34 cellular contexts compared by ENCODE assay signal in the genomic region with DNA sequence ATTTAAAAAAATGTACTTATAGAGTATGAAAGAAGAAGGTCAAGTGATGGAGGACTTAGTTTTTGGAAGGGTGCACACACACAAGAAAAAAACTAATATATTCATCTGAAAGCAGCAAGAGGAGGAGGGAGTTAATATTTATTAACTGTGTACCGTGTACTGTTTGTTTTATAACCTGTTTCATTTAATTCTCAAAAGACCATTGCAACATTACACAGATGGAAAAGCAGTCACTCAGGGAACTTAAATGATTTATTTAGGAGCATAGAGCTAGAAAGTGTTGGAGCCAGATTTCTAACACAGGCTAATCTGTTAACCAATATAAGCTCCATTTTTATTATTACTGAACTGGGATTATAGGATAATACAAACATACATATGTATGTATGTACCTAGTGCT.
"Had no signal": no experiment of that assay in that cellular context is flagged by ENCODE, and none has a peak within 500 bp of the region (broad histone marks: within the 10 kb centered on the region; RNA-seq: fewer than 3 reads in every experiment).

No MANE protein-coding gene starts in this region.

- FAIRE-seq: astrocyte, bronchial epithelial cell, colon, endometrium, endothelial cell of umbilical vein had no signal

- H3K9me3 ChIP-seq: esophagus squamous epithelium had no signal

- ATAC-seq: activated T-cell treated with anti-CD3 and anti-CD28 coated beads, Interleukin-2, amount 50 U/mL, for 4 hours; activated T-helper 17 cell treated with anti-CD3 and anti-CD28 coated beads, Interleukin-2, amount 50 U/mL, for 72 hours; gastroesophageal sphincter; heart right ventricle; WTC11 had no signal

- H3K27ac Mint-ChIP-seq: activated CD4-positive, alpha-beta memory T cell treated with anti-CD3 and anti-CD28 coated beads, Interleukin-2, amount 10 ng/mL, durations not matched to agents 7 days and 5 days; activated CD4-positive, alpha-beta T cell treated with anti-CD3 and anti-CD28 coated beads, Interleukin-2, amount 10 ng/mL, durations not matched to agents 7 days and 5 days; activated T-helper 17 cell treated with anti-CD3 and anti-CD28 coated beads, Interleukin-2, amount 50 U/mL, for 72 hours; T-helper 1 cell treated with Interleukin-12 subunit alpha and Interleukin-12 subunit beta and Interleukin-4 antibody, amounts not matched to agents 30 μg/mL and 1 μg/mL, for 36 hours; T-helper 2 cell treated with Interferon-gamma antibody and Interleukin-4, amounts not matched to agents 5 μg/mL and 100 μg/mL, for 36 hours; WTC11 had no signal

- H3K9me3 Mint-ChIP-seq: activated T-helper 17 cell treated with anti-CD3 and anti-CD28 coated beads, Interleukin-2, amount 50 U/mL, for 72 hours had no signal

- H3K27me3 Mint-ChIP-seq: activated CD4-positive, alpha-beta memory T cell treated with anti-CD3 and anti-CD28 coated beads, Interleukin-2, amount 10 ng/mL, durations not matched to agents 7 days and 5 days; activated CD4-positive, alpha-beta T cell treated with anti-CD3 and anti-CD28 coated beads, Interleukin-2, amount 10 ng/mL, durations not matched to agents 7 days and 5 days; activated naive CD8-positive, alpha-beta T cell; activated T-helper 17 cell treated with anti-CD3 and anti-CD28 coated beads, Interleukin-2, amount 50 U/mL, for 72 hours had no signal

- H3K27ac ChIP-seq: brain microvascular endothelial cell, epithelial cell of prostate, esophagus squamous epithelium, gastroesophageal sphincter, heart right ventricle, hepatocyte had no signal

- H3K4me3 Mint-ChIP-seq: activated CD4-positive, alpha-beta memory T cell treated with anti-CD3 and anti-CD28 coated beads, Interleukin-2, amount 10 ng/mL, durations not matched to agents 7 days and 5 days; activated CD4-positive, alpha-beta T cell treated with anti-CD3 and anti-CD28 coated beads, Interleukin-2, amount 10 ng/mL, durations not matched to agents 7 days and 5 days; activated naive CD8-positive, alpha-beta T cell; activated T-cell treated with anti-CD3 and anti-CD28 coated beads, Interleukin-2, amount 50 U/mL, for 4 hours; activated T-helper 17 cell treated with anti-CD3 and anti-CD28 coated beads, Interleukin-2, amount 50 U/mL, for 72 hours; T-helper 1 cell treated with Interleukin-12 subunit alpha and Interleukin-12 subunit beta and Interleukin-4 antibody, amounts not matched to agents 30 μg/mL and 1 μg/mL, for 36 hours; T-helper 2 cell treated with Interferon-gamma antibody and Interleukin-4, amounts not matched to agents 5 μg/mL and 100 μg/mL, for 36 hours; WTC11 had no signal

- H3K4me1 Mint-ChIP-seq: activated CD4-positive, alpha-beta memory T cell treated with anti-CD3 and anti-CD28 coated beads, Interleukin-2, amount 10 ng/mL, durations not matched to agents 7 days and 5 days; WTC11 had no signal

- DNase-seq: activated CD4-positive, alpha-beta memory T cell treated with anti-CD3 and anti-CD28 coated beads, Interleukin-2, amount 10 ng/mL, durations not matched to agents 7 days and 5 days; activated CD4-positive, alpha-beta T cell treated with anti-CD3 and anti-CD28 coated beads for 1 hour; activated CD4-positive, alpha-beta T cell treated with anti-CD3 and anti-CD28 coated beads for 4 hours; activated CD4-positive, alpha-beta T cell treated with anti-CD3 and anti-CD28 coated beads, Interleukin-2, amount 10 ng/mL, durations not matched to agents 7 days and 5 days; activated CD4-positive, alpha-beta T cell treated with anti-CD3 and anti-CD28 coated beads, Interleukin-2, amount 50 U/mL, for 4 hours; activated CD8-positive, alpha-beta memory T cell treated with anti-CD3 and anti-CD28 coated beads for 24 hours; activated effector memory CD4-positive, alpha-beta T cell treated with Interleukin-2 at 50 U/mL for 16 hours; activated gamma-delta T cell treated with Interleukin-2 at 50 U/mL for 16 hours; activated naive CD4-positive, alpha-beta T cell treated with anti-CD3 and anti-CD28 coated beads, Interleukin-2, amount 50 U/mL, for 16 hours; activated naive CD4-positive, alpha-beta T cell treated with Interleukin-2 at 50 U/mL for 16 hours; activated T-cell treated with anti-CD3 and anti-CD28 coated beads, Interleukin-2, amount 50 U/mL, for 4 hours; amniotic stem cell; anterior cingulate cortex; brain microvascular endothelial cell; cortex of kidney; dermis blood vessel endothelial cell; effector CD4-positive, alpha-beta T cell; esophagus squamous epithelium; foreskin melanocyte; heart right ventricle; T1000 had no signal
